Comparison of ENCODE assay signal across 8 cellular contexts in the genomic region with DNA sequence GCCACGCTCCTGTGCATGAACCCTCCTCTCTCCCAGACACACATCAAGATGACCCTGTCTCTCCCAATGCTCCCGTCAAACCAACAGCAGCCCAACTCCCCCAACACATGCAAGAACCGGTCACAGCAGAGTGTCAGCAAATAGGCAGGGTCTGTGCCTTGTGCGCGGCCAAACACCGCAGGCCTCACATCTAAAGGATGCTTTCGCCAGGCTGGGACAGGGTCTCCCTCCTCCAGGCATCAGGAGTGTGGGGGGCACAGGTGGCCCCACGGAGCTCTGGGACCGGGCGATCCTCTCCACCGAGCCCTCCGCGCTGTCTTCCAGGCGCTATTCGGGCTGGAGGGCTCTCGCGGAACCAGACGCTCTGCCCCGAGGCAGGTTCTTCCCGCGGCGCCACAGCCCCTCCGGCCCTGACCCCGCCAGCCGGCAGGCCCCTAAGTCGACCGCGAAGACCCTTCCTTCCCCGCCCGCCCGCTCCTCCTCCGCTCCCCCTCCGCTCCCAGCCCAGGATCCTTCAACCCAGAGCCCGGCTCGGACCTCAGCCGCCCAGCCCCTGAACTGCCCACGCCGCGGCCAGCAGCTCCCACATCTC. TPM values are rescaled to one million over a fixed set of nuclear protein-coding genes. Genes with fewer than 3 reads are reported as not detected.
DNase-seq lines count a peak whose midpoint lies in the region; ATAC-seq and TF ChIP-seq lines count a peak whose summit lies in the region.

No MANE protein-coding gene starts in this region.

- no peaks in the 10 kb centered on the region for H3K4me1 ChIP-seq in BE2C
- peaks cover 4% of the 10 kb centered on the region for H3K4me1 ChIP-seq in fibroblast of lung (ENCODE audit: control insufficient read depth, extremely low read depth, insufficient read depth, low read length)

- no peaks in the 10 kb centered on the region for H3K27me3 Mint-ChIP-seq in activated CD4-positive, alpha-beta memory T cell treated with anti-CD3 and anti-CD28 coated beads, Interleukin-2, amount 10 ng/mL, durations not matched to agents 7 days and 5 days
- no peaks in the 10 kb centered on the region for H3K27me3 Mint-ChIP-seq in natural killer cell treated with Interleukin-12 subunit alpha and Interleukin-12 subunit beta and Interleukin-15 and Interleukin-18, amount 100 ng/mL, for 72 hours

- H3K4me2 ChIP-seq in fibroblast of lung (ENCODE audit: extremely low read depth, insufficient read depth, low read length): peak overlapping the region; percentile 96

- no peaks in the 10 kb centered on the region for H4K20me1 ChIP-seq in fibroblast of lung (ENCODE audit: control insufficient read depth, extremely low read depth, insufficient read depth, low read length)

- no peak for TF ChIP-seq CTCF in BE2C (IDR thresholded peaks at IDR 0.05; ENCODE audit: low read depth, low read length)
- TF ChIP-seq CTCF in fibroblast of lung (conservative IDR thresholded peaks at IDR 0.05 in 1 of 2, IDR thresholded peaks at IDR 0.05 in 1 of 2; ENCODE audit: low read depth in 1 of 2, low read length in 2 of 2): no peak

- H3K36me3 Mint-ChIP-seq in activated CD4-positive, alpha-beta memory T cell treated with anti-CD3 and anti-CD28 coated beads, Interleukin-2, amount 10 ng/mL, durations not matched to agents 7 days and 5 days (ENCODE audit: low read depth): no peaks in the 10 kb centered on the region
- no peaks in the 10 kb centered on the region for H3K36me3 Mint-ChIP-seq in natural killer cell treated with Interleukin-12 subunit alpha and Interleukin-12 subunit beta and Interleukin-15 and Interleukin-18, amount 100 ng/mL, for 72 hours

- peaks cover 32% of the 10 kb centered on the region for H3K4me1 Mint-ChIP-seq in activated CD4-positive, alpha-beta memory T cell treated with anti-CD3 and anti-CD28 coated beads, Interleukin-2, amount 10 ng/mL, durations not matched to agents 7 days and 5 days
- peaks cover 25 to 30% of the 10 kb centered on the region in 2 donors for H3K4me1 Mint-ChIP-seq in natural killer cell treated with Interleukin-12 subunit alpha and Interleukin-12 subunit beta and Interleukin-15 and Interleukin-18, amount 100 ng/mL, for 72 hours (ENCODE audit: low read depth in 2 of 2)

- no peaks in the 10 kb centered on the region for H3K79me2 ChIP-seq in fibroblast of lung (ENCODE audit: control insufficient read depth, insufficient read depth, low read length)

- no peak overlapping the region for H3K27ac ChIP-seq in fibroblast of lung (ENCODE audit: insufficient read depth, low read length)

- H3K9me3 Mint-ChIP-seq in activated CD4-positive, alpha-beta memory T cell treated with anti-CD3 and anti-CD28 coated beads, Interleukin-2, amount 10 ng/mL, durations not matched to agents 7 days and 5 days: no peaks in the 10 kb centered on the region
- H3K9me3 Mint-ChIP-seq in natural killer cell treated with Interleukin-12 subunit alpha and Interleukin-12 subunit beta and Interleukin-15 and Interleukin-18, amount 100 ng/mL, for 72 hours: no peaks in the 10 kb centered on the region

- POLR2A ChIA-PET in activated CD4-positive, alpha-beta memory T cell treated with anti-CD3 and anti-CD28 coated beads, Interleukin-2, amount 10 ng/mL, durations not matched to agents 7 days and 5 days (lab: Charles Lee): interaction anchor here (0.6 to 2.2 kb wide), 5 partner anchors 13 to 621 kb away, joined by 3 to 18 read pairs (median 5); a partner anchor contains a TSS

- H3K27me3 ChIP-seq in BE2C (peaks cover 6% of the 10 kb centered on the region; the same call in 1 of the 2 replicates), fibroblast of lung (ENCODE audit: control insufficient read depth, insufficient read depth, low read length) (peaks cover 2% of the 10 kb centered on the region)

- no peaks in the 10 kb centered on the region for H3K36me3 ChIP-seq in BE2C
- H3K36me3 ChIP-seq in fibroblast of lung (ENCODE audit: control insufficient read depth, insufficient read depth, low read length): no peaks in the 10 kb centered on the region

- DNase-seq in BE2C: no peak
- DNase-seq in LoVo (ENCODE audit: low spot score): peak; percentile 1
- peak; percentile 28 for DNase-seq in activated CD4-positive, alpha-beta memory T cell treated with anti-CD3 and anti-CD28 coated beads, Interleukin-2, amount 10 ng/mL, durations not matched to agents 7 days and 5 days
- peak; percentile 23 to 24 for DNase-seq in fibroblast of lung (ENCODE audit: low read depth in 2 of 2)
- DNase-seq in natural killer cell treated with Interleukin-12 subunit alpha and Interleukin-12 subunit beta and Interleukin-15 and Interleukin-18, amount 100 ng/mL, for 72 hours (ENCODE audit: low spot score): no peak
- no peak for DNase-seq in NOMO-1 (lab: John Stamatoyannopoulos, UW; ENCODE audit: unreplicated experiment in 2 of 2)
- DNase-seq in MV-4-11 (lab: John Stamatoyannopoulos, UW): no peak

- H3K27ac Mint-ChIP-seq in activated CD4-positive, alpha-beta memory T cell treated with anti-CD3 and anti-CD28 coated beads, Interleukin-2, amount 10 ng/mL, durations not matched to agents 7 days and 5 days: peak overlapping the region; percentile 71
- H3K27ac Mint-ChIP-seq in natural killer cell treated with Interleukin-12 subunit alpha and Interleukin-12 subunit beta and Interleukin-15 and Interleukin-18, amount 100 ng/mL, for 72 hours: peak overlapping the region; percentile 50 to 59

- H3K9ac ChIP-seq in fibroblast of lung (ENCODE audit: insufficient read depth, low read length): peak overlapping the region; percentile 61

- H3K4me3 ChIP-seq in BE2C (ENCODE audit: low read depth, low read length) (peak overlapping the region; percentile 72), fibroblast of lung (replicated peaks in 1 of 4; ENCODE audit: control extremely low read depth in 1 of 4, insufficient read depth in 1 of 4, low read depth in 3 of 4, low read length in 4 of 4) (peak overlapping the region; percentile 49 to 95 (median 77))

- ATAC-seq in GM19372 (IDR thresholded peaks at IDR 0.05; ENCODE audit: low read depth, unreplicated experiment): peak; percentile 6
- ATAC-seq in natural killer cell treated with Interleukin-12 subunit alpha and Interleukin-12 subunit beta and Interleukin-15 and Interleukin-18, amount 100 ng/mL, for 72 hours: peak in 1 of 2 donors; percentile 2

- peak overlapping the region; percentile 99 for H3K4me3 Mint-ChIP-seq in activated CD4-positive, alpha-beta memory T cell treated with anti-CD3 and anti-CD28 coated beads, Interleukin-2, amount 10 ng/mL, durations not matched to agents 7 days and 5 days
- peak overlapping the region; percentile 91 for H3K4me3 Mint-ChIP-seq in natural killer cell treated with Interleukin-12 subunit alpha and Interleukin-12 subunit beta and Interleukin-15 and Interleukin-18, amount 100 ng/mL, for 72 hours

- H2AFZ ChIP-seq in fibroblast of lung (ENCODE audit: low read length): peak overlapping the region; percentile 81

- CTCF ChIA-PET in activated CD4-positive, alpha-beta memory T cell treated with anti-CD3 and anti-CD28 coated beads, Interleukin-2, amount 10 ng/mL, durations not matched to agents 7 days and 5 days (lab: Charles Lee): interaction anchor here (0.6 to 2.3 kb wide), 5 partner anchors 18 to 94 kb away, joined by 3 to 9 read pairs (median 3); a partner anchor contains a TSS

- no peaks in the 10 kb centered on the region for H3K9me3 ChIP-seq in BE2C
- H3K9me3 ChIP-seq in fibroblast of lung (ENCODE audit: control insufficient read depth, insufficient read depth, low read depth, low read length): no peaks in the 10 kb centered on the region

RNA-seq across cellular contexts. Expression of a gene that starts 0.4 kb away (rescaled TPM):
- 13.5 TPM for polyA plus RNA-seq in BE2C (2012; ENCODE audit: insufficient read depth, insufficient read length, low read depth)
- 10 to 100 TPM; 33.9 to 34.2 TPM for total RNA-seq in activated CD4-positive, alpha-beta memory T cell treated with anti-CD3 and anti-CD28 coated beads, Interleukin-2, amount 10 ng/mL, durations not matched to agents 7 days and 5 days
- 32.9 and 38.5 TPM in 2 replicates for total RNA-seq in fibroblast of lung
- polyA plus RNA-seq in fibroblast of lung: 14.5 TPM in 2 replicates
- 19.4 and 23.7 TPM in 2 replicates for polyA plus RNA-seq in fibroblast of lung (2012)
- 8.3 and 17.9 TPM in 2 replicates for polyA minus RNA-seq in fibroblast of lung (ENCODE audit: low replicate concordance)
- total RNA-seq in natural killer cell treated with Interleukin-12 subunit alpha and Interleukin-12 subunit beta and Interleukin-15 and Interleukin-18, amount 100 ng/mL, for 72 hours: 10 to 100 TPM; 28.8 to 50.7 TPM

RNA-seq across cellular contexts. Expression of a gene that starts 33.7 kb away (rescaled TPM):
- 0.08 TPM for polyA plus RNA-seq in BE2C (2012; ENCODE audit: insufficient read depth, insufficient read length, low read depth)
- total RNA-seq in activated CD4-positive, alpha-beta memory T cell treated with anti-CD3 and anti-CD28 coated beads, Interleukin-2, amount 10 ng/mL, durations not matched to agents 7 days and 5 days: under 1 TPM; 0.15 to 0.18 TPM
- under 0.01 TPM in 1 of 2 replicates, not detected in the other for total RNA-seq in fibroblast of lung
- polyA plus RNA-seq in fibroblast of lung: 0.06 and 0.16 TPM in 2 replicates
- 0.03 and 0.08 TPM in 2 replicates for polyA plus RNA-seq in fibroblast of lung (2012)
- polyA minus RNA-seq in fibroblast of lung (ENCODE audit: low replicate concordance): not detected in 2 replicates
- 1 to 10 TPM in 1 of 2 donors, under 1 TPM in 1; 0.36 to 1.2 TPM for total RNA-seq in natural killer cell treated with Interleukin-12 subunit alpha and Interleukin-12 subunit beta and Interleukin-15 and Interleukin-18, amount 100 ng/mL, for 72 hours

Comparison
In these comparisons a context has a peak if more than half of its experiments do, and no peak if none do; other contexts are left out.
1. DNase-seq: peak in LoVo (single experiment), activated CD4-positive, alpha-beta memory T cell treated with anti-CD3 and anti-CD28 coated beads, Interleukin-2, amount 10 ng/mL, durations not matched to agents 7 days and 5 days (single experiment) and fibroblast of lung (2 of 2); none in BE2C (single experiment), natural killer cell treated with Interleukin-12 subunit alpha and Interleukin-12 subunit beta and Interleukin-15 and Interleukin-18, amount 100 ng/mL, for 72 hours (single experiment), NOMO-1 (0 of 2) and MV-4-11 (single experiment).